In the genomic region with DNA sequence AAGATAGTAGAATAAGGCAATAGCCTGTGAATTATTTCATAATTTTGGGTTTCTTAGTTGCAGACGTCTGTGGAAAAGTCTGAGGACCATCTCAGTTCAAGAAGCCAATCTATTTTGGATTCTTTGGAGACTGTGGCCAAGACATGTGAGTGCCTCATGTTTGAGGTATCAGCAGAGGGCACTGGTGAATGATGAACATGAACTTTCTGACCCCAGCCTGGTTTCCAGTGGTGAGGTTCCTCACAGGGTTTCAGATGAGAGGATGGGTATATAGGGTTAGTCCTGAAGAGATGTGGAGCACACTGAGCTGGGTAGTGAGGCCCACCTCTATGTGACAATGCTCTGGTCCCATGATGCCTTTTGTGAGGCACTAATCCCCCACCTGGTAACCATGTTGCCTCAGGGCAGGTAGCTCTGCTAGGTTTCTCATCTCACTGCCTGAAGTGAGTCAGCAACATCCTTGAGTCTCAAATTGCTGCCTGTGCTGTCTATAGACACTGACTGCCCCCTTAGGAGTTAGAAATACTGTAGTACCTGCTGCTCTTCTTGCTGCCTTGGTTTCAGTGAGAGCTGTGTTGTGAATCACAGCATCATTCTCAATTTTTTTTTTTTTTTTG, we compare ENCODE assay signal across 13 cellular contexts. TPM values are rescaled to one million over a fixed set of nuclear protein-coding genes. Genes with fewer than 3 reads are reported as not detected.
A peak's percentile ranks its signal among the peaks of the same experiment; 100 is the strongest.
DNase-seq lines count a peak whose midpoint lies in the region; ATAC-seq and TF ChIP-seq lines count a peak whose summit lies in the region.
"Had no signal": no experiment of that assay in that cellular context is flagged by ENCODE, and none has a peak within 500 bp of the region (broad histone marks: within the 10 kb centered on the region; RNA-seq: fewer than 3 reads in every experiment).

No MANE protein-coding gene starts in this region.

- CTCF ChIA-PET in GM10248 (lab: Yijun Ruan, JAX), result interaction anchor here (0.8 kb wide), 1 partner anchor 16 kb away, joined by 3 read pairs; no protein-coding TSS in a partner anchor

- DNase-seq in A172 (ENCODE audit: low spot score), result peak; percentile 6
- DNase-seq in GM10248 (ENCODE audit: extremely low spot score), result peak; percentile 15
- peak; percentile 60 for DNase-seq in NCI-H69 (lab: John Stamatoyannopoulos, UW)
- DNase-seq in foreskin keratinocyte, result peak; percentile 88 to 94
- DNase-seq in stimulated activated CD4-positive, alpha-beta T cell treated with anti-CD3 and anti-CD28 coated beads, Interleukin-1b, Interleukin-23, amount 100 ng/mL, for 48 hours, result no peak
- DNase-seq in cerebellar cortex (ENCODE audit: low spot score), result no peak
- no peak for DNase-seq in natural killer cell
- no peak for DNase-seq in GM19238 (ENCODE audit: insufficient read length, low spot score)
- DNase-seq: activated CD8-positive, alpha-beta memory T cell treated with anti-CD3 and anti-CD28 coated beads, Interleukin-2, amount 50 U/mL, for 4 hours; CD4-positive, alpha-beta memory T cell; NCI-H2081 treated with DMSO at 0.1 percent for 48 hours; occipital lobe; thyroid gland had no signal

- peak overlapping the region; percentile 30 for H3K27ac ChIP-seq in foreskin keratinocyte
- H3K27ac ChIP-seq: thyroid gland had no signal

- no peaks in the 10 kb centered on the region for H3K4me1 ChIP-seq in foreskin keratinocyte

- H3K27me3 Mint-ChIP-seq in natural killer cell (ENCODE audit: low read depth in 2 of 2), result peaks cover 0 to 2% of the 10 kb centered on the region in 2 donors

- TF ChIP-seq CTCF in GM10248 (IDR thresholded peaks at IDR 0.05; ENCODE audit: control extremely low read depth, extremely low read depth, low read depth, missing control alignments) (peak; percentile 22), foreskin keratinocyte (conservative IDR thresholded peaks at IDR 0.05) (peak; percentile 56), natural killer cell (IDR thresholded peaks at IDR 0.05) (no peak)

- POLR2A ChIA-PET in GM10248 (lab: Yijun Ruan, JAX), result no interaction called here

- H3K27ac Mint-ChIP-seq in natural killer cell, result no peak overlapping the region
- H3K27ac Mint-ChIP-seq: CD4-positive, alpha-beta memory T cell had no signal

- no peaks in the 10 kb centered on the region for H3K36me3 Mint-ChIP-seq in natural killer cell
- H3K36me3 Mint-ChIP-seq: CD4-positive, alpha-beta memory T cell had no signal

- H3K27me3 ChIP-seq in foreskin keratinocyte, result no peaks in the 10 kb centered on the region
- H3K27me3 ChIP-seq: thyroid gland had no signal

- H3K4me3 Mint-ChIP-seq in natural killer cell, result no peak overlapping the region
- H3K4me3 Mint-ChIP-seq: CD4-positive, alpha-beta memory T cell had no signal

- no peaks in the 10 kb centered on the region for H3K4me1 Mint-ChIP-seq in natural killer cell
- H3K4me1 Mint-ChIP-seq: CD4-positive, alpha-beta memory T cell had no signal

- intact Hi-C loops in natural killer cell (cut with micrococcal nuclease), result no loop called here

- no peaks in the 10 kb centered on the region for H3K9me3 Mint-ChIP-seq in natural killer cell

- ATAC-seq in foreskin keratinocyte (peak; percentile 96), natural killer cell (no peak)

RNA-seq across cellular contexts. Expression of gene C3orf62, which starts 32.3 kb away (rescaled TPM):
- total RNA-seq in A172 (2014; rRNA removed; shearing (Covaris generic)), result 0.41 and 0.67 TPM in 2 replicates
- 2.3 and 2.4 TPM in 2 replicates for total RNA-seq in foreskin keratinocyte
- polyA plus RNA-seq in foreskin keratinocyte, result 2.2 and 2.5 TPM in 2 replicates
- total RNA-seq in natural killer cell, result 10 to 100 TPM in 2 of 3 donors, 1 to 10 TPM in 1; 8.8 to 12.7 (median 10.8) TPM

Comparison
In these comparisons a context has a peak if more than half of its experiments do, and no peak if none do; other contexts are left out.
1. DNase-seq: peak in A172 (single experiment), GM10248 (single experiment), NCI-H69 (single experiment) and foreskin keratinocyte (2 of 2); none in stimulated activated CD4-positive, alpha-beta T cell treated with anti-CD3 and anti-CD28 coated beads, Interleukin-1b, Interleukin-23, amount 100 ng/mL, for 48 hours (single experiment), cerebellar cortex (single experiment), natural killer cell (single experiment) and GM19238 (single experiment).